ENCODE assay signal across 3 cellular contexts in genomic region chr12:127127887-127128286, GRCh38.
TF ChIP-seq lines count a peak whose summit lies in the region.

No MANE protein-coding gene starts in this region.

TF ChIP-seq in A549, 52 proteins besides CTCF, POLR2A, EP300 and RAD21 (continued from another document):
- no peak for TF ChIP-seq MAFK (IDR thresholded peaks at IDR 0.05; ENCODE audit: partially characterized antibody)
- TF ChIP-seq, protein P1, sequence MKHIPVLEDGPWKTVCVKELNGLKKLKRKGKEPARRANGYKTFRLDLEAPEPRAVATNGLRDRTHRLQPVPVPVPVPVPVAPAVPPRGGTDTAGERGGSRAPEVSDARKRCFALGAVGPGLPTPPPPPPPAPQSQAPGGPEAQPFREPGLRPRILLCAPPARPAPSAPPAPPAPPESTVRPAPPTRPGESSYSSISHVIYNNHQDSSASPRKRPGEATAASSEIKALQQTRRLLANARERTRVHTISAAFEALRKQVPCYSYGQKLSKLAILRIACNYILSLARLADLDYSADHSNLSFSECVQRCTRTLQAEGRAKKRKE (CRISPR knock-in tag; IDR thresholded peaks at IDR 0.05; ENCODE audit: low read depth): no peak
- no peak for TF ChIP-seq RFX5 (IDR thresholded peaks at IDR 0.05)
- TF ChIP-seq CBX8 (IDR thresholded peaks at IDR 0.05): no peak

TF ChIP-seq in H1, 55 proteins besides CTCF, POLR2A, EP300 and RAD21 (continued from another document):
- TF ChIP-seq SP2 (IDR thresholded peaks at IDR 0.05; ENCODE audit: low read length) (no peak), CHD2 (IDR thresholded peaks at IDR 0.05; ENCODE audit: low read length) (no peak), SIRT6 (IDR thresholded peaks at IDR 0.05; ENCODE audit: low read length) (no peak), BCL11A (IDR thresholded peaks at IDR 0.05; ENCODE audit: low read depth in 2 of 2, low read length in 2 of 2) (no peak), PHF8 (conservative IDR thresholded peaks at IDR 0.05; ENCODE audit: low read depth, low read length) (no peak), USF2 (IDR thresholded peaks at IDR 0.05; ENCODE audit: low read length) (no peak), TAF7 (optimal IDR thresholded peaks at IDR 0.05; ENCODE audit: borderline replicate concordance, low read depth, low read length) (no peak)
TF ChIP-seq in H1: peak in this region for 0.

TF ChIP-seq in HEK293T, 16 proteins besides CTCF, POLR2A, EP300 and RAD21:
- TF ChIP-seq, protein P2, sequence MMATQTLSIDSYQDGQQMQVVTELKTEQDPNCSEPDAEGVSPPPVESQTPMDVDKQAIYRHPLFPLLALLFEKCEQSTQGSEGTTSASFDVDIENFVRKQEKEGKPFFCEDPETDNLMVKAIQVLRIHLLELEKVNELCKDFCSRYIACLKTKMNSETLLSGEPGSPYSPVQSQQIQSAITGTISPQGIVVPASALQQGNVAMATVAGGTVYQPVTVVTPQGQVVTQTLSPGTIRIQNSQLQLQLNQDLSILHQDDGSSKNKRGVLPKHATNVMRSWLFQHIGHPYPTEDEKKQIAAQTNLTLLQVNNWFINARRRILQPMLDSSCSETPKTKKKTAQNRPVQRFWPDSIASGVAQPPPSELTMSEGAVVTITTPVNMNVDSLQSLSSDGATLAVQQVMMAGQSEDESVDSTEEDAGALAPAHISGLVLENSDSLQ (IDR thresholded peaks at IDR 0.05): no peak
- TF ChIP-seq HDGF (IDR thresholded peaks at IDR 0.05; ENCODE audit: borderline replicate concordance) (no peak), SUZ12 (IDR thresholded peaks at IDR 0.05) (no peak), L3MBTL2 (conservative IDR thresholded peaks at IDR 0.05) (no peak), LEF1 (IDR thresholded peaks at IDR 0.05; ENCODE audit: borderline replicate concordance) (no peak), TARDBP (IDR thresholded peaks at IDR 0.05) (no peak), FOXK2 (IDR thresholded peaks at IDR 0.05) (no peak), FOXM1 (IDR thresholded peaks at IDR 0.05; ENCODE audit: borderline replicate concordance) (no peak), ZNF384 (IDR thresholded peaks at IDR 0.05) (no peak), BHLHE40 (IDR thresholded peaks at IDR 0.05; ENCODE audit: borderline replicate concordance) (no peak), FOXA1 (IDR thresholded peaks at IDR 0.05) (no peak), SP1 (IDR thresholded peaks at IDR 0.05) (no peak), CTBP1 (IDR thresholded peaks at IDR 0.05; ENCODE audit: borderline replicate concordance) (no peak)
TF ChIP-seq in HEK293T: peak in this region for 0.
